9 cellular contexts compared by ENCODE assay signal in genomic region chr19:6532244-6532999, GRCh38. TPM values are rescaled to one million over a fixed set of nuclear protein-coding genes. Genes with fewer than 3 reads are reported as not detected.
DNase-seq lines count a peak whose midpoint lies in the region; ATAC-seq, FAIRE-seq and TF ChIP-seq lines count a peak whose summit lies in the region.
"Had no signal": no experiment of that assay in that cellular context is flagged by ENCODE, and none has a peak within 500 bp of the region (broad histone marks: within the 10 kb centered on the region; RNA-seq: fewer than 3 reads in every experiment).

No MANE protein-coding gene starts in this region.

- peak; percentile 43 for DNase-seq in activated CD4-positive, alpha-beta T cell treated with anti-CD3 and anti-CD28 coated beads for 36 hours
- no peak for DNase-seq in activated CD4-positive, alpha-beta T cell treated with anti-CD3 and anti-CD28 coated beads, Interleukin-2, amount 50 U/mL, for 4 hours
- DNase-seq in Peyer's patch (peak; percentile 45 to 73 (median 58)), endothelial cell of umbilical vein (ENCODE audit: low read depth, low spot score) (no peak), DMS53 (lab: John Stamatoyannopoulos, UW) (no peak), cortex of kidney (lab: John Stamatoyannopoulos, UW) (no peak), NCI-H1930 (lab: John Stamatoyannopoulos, UW) (no peak)
- peak; percentile 75 for DNase-seq in stimulated activated naive B cell treated with anti-CD40 and anti-IgM and Interleukin-4, amounts not matched to agents 10 μg/mL and 1 μg/mL and 100 μg/mL, for 72 hours

- H3K4me2 ChIP-seq in endothelial cell of umbilical vein (ENCODE audit: insufficient read depth, low read length): no peak overlapping the region

- TF ChIP-seq CTCF in Peyer's patch (IDR thresholded peaks at IDR 0.05): no peak
- no peak for TF ChIP-seq CTCF in endothelial cell of umbilical vein (IDR thresholded peaks at IDR 0.05; ENCODE audit: extremely low read depth in 1 of 2, insufficient read depth in 1 of 2, low read depth in 1 of 2, low read length in 2 of 2)

- peaks cover 36% of the 10 kb centered on the region for H3K27me3 Mint-ChIP-seq in activated CD4-positive, alpha-beta T cell treated with anti-CD3 and anti-CD28 coated beads for 36 hours
- H3K27me3 Mint-ChIP-seq in stimulated activated naive B cell treated with anti-CD40 and anti-IgM and Interleukin-4, amounts not matched to agents 10 μg/mL and 1 μg/mL and 100 μg/mL, for 72 hours: peaks cover 29 to 46% of the 10 kb centered on the region in 2 donors

- H3K9me3 Mint-ChIP-seq in activated CD4-positive, alpha-beta T cell treated with anti-CD3 and anti-CD28 coated beads for 36 hours (ENCODE audit: low read depth): no peaks in the 10 kb centered on the region
- peaks cover 6 to 8% of the 10 kb centered on the region in 2 donors for H3K9me3 Mint-ChIP-seq in stimulated activated naive B cell treated with anti-CD40 and anti-IgM and Interleukin-4, amounts not matched to agents 10 μg/mL and 1 μg/mL and 100 μg/mL, for 72 hours

- H3K27ac Mint-ChIP-seq in activated CD4-positive, alpha-beta T cell treated with anti-CD3 and anti-CD28 coated beads for 36 hours: no peak overlapping the region
- peak overlapping the region; percentile 77 for H3K27ac Mint-ChIP-seq in stimulated activated naive B cell treated with anti-CD40 and anti-IgM and Interleukin-4, amounts not matched to agents 10 μg/mL and 1 μg/mL and 100 μg/mL, for 72 hours

- H3K36me3 ChIP-seq in Peyer's patch: no peaks in the 10 kb centered on the region
- no peaks in the 10 kb centered on the region for H3K36me3 ChIP-seq in endothelial cell of umbilical vein (ENCODE audit: control insufficient read depth in 2 of 2, extremely low read depth in 1 of 2, insufficient read depth in 2 of 2, low read length in 2 of 2)

- H3K36me3 Mint-ChIP-seq in activated CD4-positive, alpha-beta T cell treated with anti-CD3 and anti-CD28 coated beads for 36 hours (ENCODE audit: low read depth): no peaks in the 10 kb centered on the region
- peaks cover 37 to 41% of the 10 kb centered on the region in 2 donors for H3K36me3 Mint-ChIP-seq in stimulated activated naive B cell treated with anti-CD40 and anti-IgM and Interleukin-4, amounts not matched to agents 10 μg/mL and 1 μg/mL and 100 μg/mL, for 72 hours

- dilution Hi-C loops in endothelial cell of umbilical vein (cut with MboI; ENCODE audit: extremely low pct_ligation_motif_present, low sequenced_read_pairs): no loop called here

- peak overlapping the region; percentile 40 for H3K4me3 Mint-ChIP-seq in activated CD4-positive, alpha-beta T cell treated with anti-CD3 and anti-CD28 coated beads for 36 hours
- H3K4me3 Mint-ChIP-seq in stimulated activated naive B cell treated with anti-CD40 and anti-IgM and Interleukin-4, amounts not matched to agents 10 μg/mL and 1 μg/mL and 100 μg/mL, for 72 hours: peak overlapping the region; percentile 82 to 85

- no peak for TF ChIP-seq POLR2A in Peyer's patch (IDR thresholded peaks at IDR 0.05)
- TF ChIP-seq POLR2A in endothelial cell of umbilical vein (IDR thresholded peaks at IDR 0.05; ENCODE audit: low read depth, low read length): no peak

- H3K9ac ChIP-seq in endothelial cell of umbilical vein (replicated peaks; ENCODE audit: extremely low read depth, insufficient read depth, low read length): no peak overlapping the region

- H2AFZ ChIP-seq in endothelial cell of umbilical vein (ENCODE audit: low read depth, low read length): no peak overlapping the region

- no peaks in the 10 kb centered on the region for H4K20me1 ChIP-seq in endothelial cell of umbilical vein (replicated peaks; ENCODE audit: control insufficient read depth, extremely low read depth, insufficient read depth, low read length)

- CTCF ChIA-PET in activated CD4-positive, alpha-beta T cell treated with anti-CD3 and anti-CD28 coated beads for 36 hours (lab: Charles Lee): no interaction called here
- CTCF ChIA-PET in endothelial cell of umbilical vein (lab: Charles Lee): no interaction called here

- intact Hi-C loops in activated CD4-positive, alpha-beta T cell treated with anti-CD3 and anti-CD28 coated beads for 36 hours (cut with DNase I, micrococcal nuclease): loop anchor here in 1 of 2 experiments (5.0 kb wide), 1 partner anchor 330 kb away; no protein-coding TSS in a partner anchor
- intact Hi-C loops in endothelial cell of umbilical vein (cut with micrococcal nuclease): loop anchor here (5.0 kb wide), 1 partner anchor 205 kb away; the partner anchor contains the start of genes GPR108 and TRIP10

- H3K27ac ChIP-seq in Peyer's patch (peak overlapping the region in 2 of 4 donors; percentile 74 to 86), endothelial cell of umbilical vein (ENCODE audit: insufficient read depth, low read depth, low read length) (no peak overlapping the region)

- peaks cover 0 to 26% (median 15%) of the 10 kb centered on the region in 4 donors for H3K4me1 ChIP-seq in Peyer's patch
- peaks cover 4% of the 10 kb centered on the region for H3K4me1 ChIP-seq in endothelial cell of umbilical vein (ENCODE audit: control insufficient read depth, extremely low read depth, insufficient read depth, low read length)

- FAIRE-seq in endothelial cell of umbilical vein (lab: Jason Lieb, UNC): no peak

- no peaks in the 10 kb centered on the region for H3K9me1 ChIP-seq in endothelial cell of umbilical vein (replicated peaks; ENCODE audit: control insufficient read depth, extremely low read depth, insufficient read depth, low read length)

- ATAC-seq in activated CD4-positive, alpha-beta T cell treated with anti-CD3 and anti-CD28 coated beads for 36 hours: no peak
- peak; percentile 39 to 46 for ATAC-seq in stimulated activated naive B cell treated with anti-CD40 and anti-IgM and Interleukin-4, amounts not matched to agents 10 μg/mL and 1 μg/mL and 100 μg/mL, for 72 hours (replicated peaks)

- no TSS peak for BruUV-seq in endothelial cell of umbilical vein (replicated peaks; lab: Mats Ljungman, UMichigan)

- no peaks in the 10 kb centered on the region for H3K79me2 ChIP-seq in endothelial cell of umbilical vein (ENCODE audit: control insufficient read depth, insufficient read depth, low read length)

- H3K4me3 ChIP-seq in Peyer's patch (peak overlapping the region in 2 of 4 donors; percentile 46 to 64), endothelial cell of umbilical vein (replicated peaks in 1 of 3; ENCODE audit: insufficient read depth in 1 of 3, low read depth in 1 of 3, low read length in 3 of 3) (no peak overlapping the region)

- no peaks in the 10 kb centered on the region for H3K9me3 ChIP-seq in Peyer's patch
- H3K9me3 ChIP-seq in endothelial cell of umbilical vein (replicated peaks; ENCODE audit: control insufficient read depth, insufficient read depth, low read length): no peaks in the 10 kb centered on the region

- peaks cover 46% of the 10 kb centered on the region for H3K4me1 Mint-ChIP-seq in activated CD4-positive, alpha-beta T cell treated with anti-CD3 and anti-CD28 coated beads for 36 hours
- peaks cover 53 to 74% of the 10 kb centered on the region in 2 donors for H3K4me1 Mint-ChIP-seq in stimulated activated naive B cell treated with anti-CD40 and anti-IgM and Interleukin-4, amounts not matched to agents 10 μg/mL and 1 μg/mL and 100 μg/mL, for 72 hours

- H3K27me3 ChIP-seq in Peyer's patch: peaks cover 0 to 4% of the 10 kb centered on the region in 2 donors
- H3K27me3 ChIP-seq in endothelial cell of umbilical vein (ENCODE audit: control insufficient read depth in 2 of 2, insufficient read depth in 2 of 2, low read length in 2 of 2): peaks cover 17 to 20% of the 10 kb centered on the region in 2 experiments

- POLR2A ChIA-PET in activated CD4-positive, alpha-beta T cell treated with anti-CD3 and anti-CD28 coated beads for 36 hours (lab: Charles Lee): no interaction called here
- POLR2A ChIA-PET in endothelial cell of umbilical vein (lab: Charles Lee): no interaction called here

RNA-seq across cellular contexts. Expression of gene TNFSF9, which starts 1.6 kb away (rescaled TPM):
- under 1 TPM; 0.49 to 0.57 TPM for total RNA-seq in activated CD4-positive, alpha-beta T cell treated with anti-CD3 and anti-CD28 coated beads for 36 hours
- total RNA-seq in Peyer's patch: under 1 TPM in 2 of 4 donors, not detected in 2; 0.53 to 0.95 TPM
- total RNA-seq in endothelial cell of umbilical vein: 0.53 and 0.72 TPM in 2 replicates
- polyA plus RNA-seq in endothelial cell of umbilical vein: 0.52 and 0.88 TPM in 2 replicates
- polyA plus RNA-seq in endothelial cell of umbilical vein (2011; cell fraction: cytosol; rRNA removed): 0.27 and 0.42 TPM in 2 replicates
- 0.21 TPM in 1 of 2 replicates, not detected in the other for polyA plus RNA-seq in endothelial cell of umbilical vein (2011; cell fraction: nucleus; rRNA removed)
- polyA plus RNA-seq in endothelial cell of umbilical vein (2012): 3.9 and 4.2 TPM in 2 replicates
- polyA minus RNA-seq in endothelial cell of umbilical vein: 0.17 and 0.36 TPM in 2 replicates
- 15.4 TPM for polyA minus RNA-seq in endothelial cell of umbilical vein (2011; cell fraction: cytosol; rRNA and poly(A)+ RNA removed)
- polyA minus RNA-seq in endothelial cell of umbilical vein (2011; cell fraction: nucleus; rRNA and poly(A)+ RNA removed): 0.34 TPM in 1 of 2 replicates, not detected in the other

RNA-seq across cellular contexts. Expression of gene TUBB4A, which starts 30.3 kb away (rescaled TPM):
- total RNA-seq in activated CD4-positive, alpha-beta T cell treated with anti-CD3 and anti-CD28 coated beads for 36 hours: 1 to 10 TPM; 4.8 to 5.1 TPM
- total RNA-seq in Peyer's patch (1 to 10 TPM in 1 of 4 donors, under 1 TPM in 1, not detected in 2; 0.54 to 1.6 TPM), endothelial cell of umbilical vein (not detected in 2 replicates)
- not detected in 2 replicates for polyA plus RNA-seq in endothelial cell of umbilical vein
- polyA plus RNA-seq in endothelial cell of umbilical vein (2011; cell fraction: cytosol; rRNA removed): not detected in 2 replicates
- polyA plus RNA-seq in endothelial cell of umbilical vein (2011; cell fraction: nucleus; rRNA removed): not detected in 2 replicates
- 0.12 and 0.30 TPM in 2 replicates for polyA plus RNA-seq in endothelial cell of umbilical vein (2012)
- not detected in 2 replicates for polyA minus RNA-seq in endothelial cell of umbilical vein
- polyA minus RNA-seq in endothelial cell of umbilical vein (2011; cell fraction: cytosol; rRNA and poly(A)+ RNA removed): not detected
- not detected in 2 replicates for polyA minus RNA-seq in endothelial cell of umbilical vein (2011; cell fraction: nucleus; rRNA and poly(A)+ RNA removed)
- polyA plus RNA-seq: AG04450 had no signal

RNA-seq across cellular contexts. Expression of gene DENND1C, which starts 50.8 kb away (rescaled TPM):
- total RNA-seq in activated CD4-positive, alpha-beta T cell treated with anti-CD3 and anti-CD28 coated beads for 36 hours: 10 to 100 TPM; 49.5 to 56.3 TPM
- total RNA-seq in Peyer's patch: 10 to 100 TPM in 1 of 4 donors, 1 to 10 TPM in 3; 4.5 to 25.6 (median 8.2) TPM
- not detected in 2 replicates for total RNA-seq in endothelial cell of umbilical vein
- not detected in 2 replicates for polyA plus RNA-seq in endothelial cell of umbilical vein
- polyA plus RNA-seq in endothelial cell of umbilical vein (2011; cell fraction: cytosol; rRNA removed): not detected in 2 replicates
- polyA plus RNA-seq in endothelial cell of umbilical vein (2011; cell fraction: nucleus; rRNA removed): not detected in 2 replicates
- not detected in 2 replicates for polyA plus RNA-seq in endothelial cell of umbilical vein (2012)
- polyA minus RNA-seq in endothelial cell of umbilical vein: not detected in 2 replicates
- not detected for polyA minus RNA-seq in endothelial cell of umbilical vein (2011; cell fraction: cytosol; rRNA and poly(A)+ RNA removed)
- polyA minus RNA-seq in endothelial cell of umbilical vein (2011; cell fraction: nucleus; rRNA and poly(A)+ RNA removed): not detected in 2 replicates
- polyA plus RNA-seq: AG04450 had no signal

RNA-seq across cellular contexts. Expression of gene CD70, which starts 58.5 kb away (rescaled TPM):
- total RNA-seq in activated CD4-positive, alpha-beta T cell treated with anti-CD3 and anti-CD28 coated beads for 36 hours: 1 to 10 TPM; 3.3 to 3.6 TPM
- not detected for total RNA-seq in Peyer's patch
- not detected in 2 replicates for total RNA-seq in endothelial cell of umbilical vein
- 0.10 TPM in 1 of 2 replicates, not detected in the other for polyA plus RNA-seq in endothelial cell of umbilical vein
- polyA plus RNA-seq in endothelial cell of umbilical vein (2011; cell fraction: cytosol; rRNA removed): not detected in 2 replicates
- not detected in 2 replicates for polyA plus RNA-seq in endothelial cell of umbilical vein (2011; cell fraction: nucleus; rRNA removed)
- polyA plus RNA-seq in endothelial cell of umbilical vein (2012): 0.23 and 0.40 TPM in 2 replicates
- polyA minus RNA-seq in endothelial cell of umbilical vein: 0.32 TPM in 1 of 2 replicates, not detected in the other
- not detected for polyA minus RNA-seq in endothelial cell of umbilical vein (2011; cell fraction: cytosol; rRNA and poly(A)+ RNA removed)
- polyA minus RNA-seq in endothelial cell of umbilical vein (2011; cell fraction: nucleus; rRNA and poly(A)+ RNA removed): not detected in 2 replicates
- polyA plus RNA-seq: AG04450 had no signal

Comparison
In these comparisons a context has a peak if more than half of its experiments do, and no peak if none do; other contexts are left out.
1. DNase-seq: peak in activated CD4-positive, alpha-beta T cell treated with anti-CD3 and anti-CD28 coated beads for 36 hours (single experiment), Peyer's patch (3 of 3) and stimulated activated naive B cell treated with anti-CD40 and anti-IgM and Interleukin-4, amounts not matched to agents 10 μg/mL and 1 μg/mL and 100 μg/mL, for 72 hours (single experiment); none in activated CD4-positive, alpha-beta T cell treated with anti-CD3 and anti-CD28 coated beads, Interleukin-2, amount 50 U/mL, for 4 hours (0 of 2), endothelial cell of umbilical vein (single experiment), DMS53 (single experiment), cortex of kidney (single experiment) and NCI-H1930 (0 of 2).